In genomic region chr14:31026076-31026394, GRCh38 we compare ENCODE assay signal across 8 cellular contexts. TPM values are rescaled to one million over a fixed set of nuclear protein-coding genes. Genes with fewer than 3 reads are reported as not detected.
DNase-seq lines count a peak whose midpoint lies in the region; ATAC-seq and TF ChIP-seq lines count a peak whose summit lies in the region.

Gene STRN3, minus strand, starts transcription at chr14:31026379. Its CDS starts 194 bp downstream, at chr14:31026185.

- H3K4me3 ChIP-seq in HFF-Myc (replicated peaks; ENCODE audit: low read depth, low read length) (peak within 1 kb of the TSS; percentile 94), WI38 (ENCODE audit: low read depth, low read length) (peak within 1 kb of the TSS; percentile 94)

- ATAC-seq in Right ventricle myocardium superior (ENCODE audit: poor library complexity), result no peak
- ATAC-seq in GM18873 (IDR thresholded peaks at IDR 0.05; ENCODE audit: low FRiP score, unreplicated experiment), result no peak

- DNase-seq in HFF-Myc (ENCODE audit: extremely low read depth, low read depth) (no peak), Right ventricle myocardium superior (no peak), pulmonary artery endothelial cell (ENCODE audit: low read depth, low spot score) (no peak), AG08396 (ENCODE audit: low spot score) (no peak), GM03348 (ENCODE audit: low spot score) (no peak), NCI-H345 (lab: John Stamatoyannopoulos, UW) (no peak)

- TF ChIP-seq CTCF in HFF-Myc (IDR thresholded peaks at IDR 0.05; ENCODE audit: low read depth, low read length, missing control alignments), result no peak
- TF ChIP-seq CTCF in WI38 (IDR thresholded peaks at IDR 0.05; ENCODE audit: low read depth, low read length), result no peak

- intact Hi-C loops in Right ventricle myocardium superior (cut with DNase I), result no loop called here

RNA-seq across cellular contexts. Expression of gene STRN3, which starts in this region (rescaled TPM):
- total RNA-seq in Right ventricle myocardium superior, result 45.1 TPM
- 60.2 and 63.2 TPM in 2 replicates for total RNA-seq in pulmonary artery endothelial cell
